18 cellular contexts compared by ENCODE assay signal in the genomic region with DNA sequence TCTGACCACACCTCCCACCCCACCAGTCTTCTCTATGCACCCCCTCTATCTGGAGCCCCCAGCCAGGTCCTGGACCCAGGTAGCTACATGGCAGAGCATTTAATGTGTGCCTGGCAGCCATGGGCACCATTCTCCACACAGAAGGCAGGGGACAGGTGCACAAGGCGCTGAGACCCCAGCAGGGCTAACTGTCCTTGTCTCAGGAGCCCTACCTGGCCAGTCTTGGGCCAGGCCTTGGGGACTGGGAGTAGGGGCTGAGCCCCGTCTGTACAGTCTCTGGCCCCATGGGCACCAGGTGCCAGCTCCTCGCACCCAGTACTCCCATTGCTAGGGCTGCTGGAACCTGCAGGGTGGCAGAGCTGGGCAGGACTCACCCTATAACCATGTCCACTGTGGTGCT. TPM values are rescaled to one million over a fixed set of nuclear protein-coding genes. Genes with fewer than 3 reads are reported as not detected.
DNase-seq lines count a peak whose midpoint lies in the region; ATAC-seq and TF ChIP-seq lines count a peak whose summit lies in the region.
"Had no signal": no experiment of that assay in that cellular context is flagged by ENCODE, and none has a peak within 500 bp of the region (broad histone marks: within the 10 kb centered on the region; RNA-seq: fewer than 3 reads in every experiment).

No MANE protein-coding gene starts in this region.

- DNase-seq in activated CD8-positive, alpha-beta T cell treated with anti-CD3 and anti-CD28 coated beads, Interleukin-2, amount 10 ng/mL, durations not matched to agents 7 days and 5 days = no peak
- DNase-seq in activated CD8-positive, alpha-beta T cell treated with anti-CD3 and anti-CD28 coated beads for 36 hours = no peak
- DNase-seq in CD8-positive, alpha-beta memory T cell = no peak
- DNase-seq in central memory CD8-positive, alpha-beta T cell (ENCODE audit: low spot score in 2 of 2) = no peak
- no peak for DNase-seq in neuronal stem cell (ENCODE audit: low spot score)
- DNase-seq in cortex of kidney (lab: John Stamatoyannopoulos, UW) = no peak
- DNase-seq in hepatic stellate cell (ENCODE audit: low spot score) = no peak
- DNase-seq in dermis blood vessel endothelial cell = no peak
- DNase-seq: CD4-positive, alpha-beta memory T cell; NCI-H1694 treated with DMSO at 0.1 percent for 48 hours; NCI-H510A treated with DMSO at 0.1 percent for 48 hours; NCI-H774; OCI-M1; SHP77 had no signal

- H3K23ac ChIP-seq in neuronal stem cell (ENCODE audit: low read depth, low read length, poor library complexity) = peak overlapping the region; percentile 18

- no peak overlapping the region for H4K91ac ChIP-seq in neuronal stem cell (ENCODE audit: low read depth, low read length, poor library complexity)

- H2BK12ac ChIP-seq in neuronal stem cell (ENCODE audit: low read length) = no peak overlapping the region

- no peak for TF ChIP-seq CTCF in activated CD8-positive, alpha-beta T cell treated with anti-CD3 and anti-CD28 coated beads for 36 hours (IDR thresholded peaks at IDR 0.05)

- H3K9ac ChIP-seq in neuronal stem cell (ENCODE audit: low read depth, low read length, poor library complexity) = no peak overlapping the region

- intact Hi-C loops in activated CD8-positive, alpha-beta T cell treated with anti-CD3 and anti-CD28 coated beads for 36 hours (cut with micrococcal nuclease) = no loop called here

- no CpG with 5 or more reads among the region's 3 CpGs for WGBS in neuronal stem cell (ENCODE audit: extremely low coverage in 2 of 2, insufficient read length in 2 of 2, insufficient replicate concordance in 1 of 2), 2 donors

- no peaks in the 10 kb centered on the region for H3K79me1 ChIP-seq in neuronal stem cell (ENCODE audit: low read depth, low read length)

- CTCF ChIA-PET in activated CD8-positive, alpha-beta T cell treated with anti-CD3 and anti-CD28 coated beads, Interleukin-2, amount 10 ng/mL, durations not matched to agents 7 days and 5 days (lab: Charles Lee) = interaction anchor here (0.9 to 9.8 kb wide), 5 partner anchors 9 to 60 kb away, joined by 3 to 102 read pairs (median 8); no protein-coding TSS in a partner anchor
- CTCF ChIA-PET in activated CD8-positive, alpha-beta T cell treated with anti-CD3 and anti-CD28 coated beads for 36 hours (lab: Charles Lee) = interaction anchor here (0.8 to 3.4 kb wide), 5 partner anchors 9 to 60 kb away, joined by 4 to 27 read pairs (median 8); no protein-coding TSS in a partner anchor
- CTCF ChIA-PET in CD8-positive, alpha-beta memory T cell (lab: Charles Lee) = interaction anchor here (1.2 to 2.4 kb wide), 2 partner anchors 10 kb away, joined by 5 to 14 read pairs; no protein-coding TSS in a partner anchor

- no peak overlapping the region for H3K4me2 ChIP-seq in neuronal stem cell (ENCODE audit: insufficient read depth, low read length, poor library complexity, severe bottlenecking)
- H3K4me2 ChIP-seq: GM23338 had no signal

- no peak overlapping the region for H3K4ac ChIP-seq in neuronal stem cell (ENCODE audit: low read length)

- peak overlapping the region; percentile 29 for H3K4me3 Mint-ChIP-seq in activated CD8-positive, alpha-beta T cell treated with anti-CD3 and anti-CD28 coated beads, Interleukin-2, amount 10 ng/mL, durations not matched to agents 7 days and 5 days
- H3K4me3 Mint-ChIP-seq in activated CD8-positive, alpha-beta T cell treated with anti-CD3 and anti-CD28 coated beads for 36 hours = no peak overlapping the region
- peak overlapping the region in 5 of 7 donors; percentile 36 to 81 (median 79) for H3K4me3 Mint-ChIP-seq in CD8-positive, alpha-beta memory T cell
- H3K4me3 Mint-ChIP-seq in central memory CD8-positive, alpha-beta T cell = peak overlapping the region; percentile 75
- H3K4me3 Mint-ChIP-seq: GM23338 had no signal

- no peaks in the 10 kb centered on the region for H3K27me3 ChIP-seq in CD8-positive, alpha-beta memory T cell (ENCODE audit: insufficient read depth, low read length, poor library complexity, severe bottlenecking)
- H3K27me3 ChIP-seq in neuronal stem cell (ENCODE audit: control insufficient read depth in 3 of 3, insufficient read depth in 3 of 3, low read depth in 1 of 3, low read length in 3 of 3) = peaks cover 0 to 27% (median 0%) of the 10 kb centered on the region in 3 experiments

- H3K4me1 ChIP-seq in CD8-positive, alpha-beta memory T cell (ENCODE audit: insufficient read depth, low read length) = no peaks in the 10 kb centered on the region
- peaks cover 2 to 4% of the 10 kb centered on the region in 2 donors for H3K4me1 ChIP-seq in neuronal stem cell (ENCODE audit: control insufficient read depth in 2 of 2, insufficient read depth in 1 of 2, low read depth in 1 of 2, low read length in 2 of 2)

- H3K18ac ChIP-seq in neuronal stem cell (ENCODE audit: low read length) = peak overlapping the region; percentile 42

- H3K14ac ChIP-seq in neuronal stem cell (ENCODE audit: low read length) = no peak overlapping the region

- no peak overlapping the region for H4K8ac ChIP-seq in neuronal stem cell (ENCODE audit: low read depth, low read length)

- no peak overlapping the region for H2BK15ac ChIP-seq in neuronal stem cell (ENCODE audit: low read length)

- no peak overlapping the region for H3K27ac ChIP-seq in CD8-positive, alpha-beta memory T cell (ENCODE audit: low read depth, low read length)
- H3K27ac ChIP-seq in neuronal stem cell (replicated peaks; ENCODE audit: low read length) = no peak overlapping the region

- no peak overlapping the region for H2BK5ac ChIP-seq in neuronal stem cell (ENCODE audit: low read length)

- peaks cover 4% of the 10 kb centered on the region for H3K36me3 Mint-ChIP-seq in activated CD8-positive, alpha-beta T cell treated with anti-CD3 and anti-CD28 coated beads, Interleukin-2, amount 10 ng/mL, durations not matched to agents 7 days and 5 days (ENCODE audit: low read depth)
- no peaks in the 10 kb centered on the region for H3K36me3 Mint-ChIP-seq in activated CD8-positive, alpha-beta T cell treated with anti-CD3 and anti-CD28 coated beads for 36 hours (ENCODE audit: low read depth)
- no peaks in the 10 kb centered on the region for H3K36me3 Mint-ChIP-seq in CD8-positive, alpha-beta memory T cell
- H3K36me3 Mint-ChIP-seq in central memory CD8-positive, alpha-beta T cell (ENCODE audit: insufficient read depth) = peaks cover 26% of the 10 kb centered on the region

- H2AFZ ChIP-seq in neuronal stem cell (ENCODE audit: low read length) = no peak overlapping the region
- H2AFZ ChIP-seq: GM23338 had no signal

- POLR2A ChIA-PET in activated CD8-positive, alpha-beta T cell treated with anti-CD3 and anti-CD28 coated beads, Interleukin-2, amount 10 ng/mL, durations not matched to agents 7 days and 5 days (lab: Charles Lee) = interaction anchor here (0.7 kb wide), 1 partner anchor 1096 kb away, joined by 3 read pairs; no protein-coding TSS in a partner anchor
- POLR2A ChIA-PET in activated CD8-positive, alpha-beta T cell treated with anti-CD3 and anti-CD28 coated beads for 36 hours (lab: Charles Lee) = interaction anchor here (0.9 kb wide), 1 partner anchor 8 kb away, joined by 3 read pairs; no protein-coding TSS in a partner anchor
- POLR2A ChIA-PET in CD8-positive, alpha-beta memory T cell (lab: Charles Lee) = no interaction called here

- H2BK120ac ChIP-seq in neuronal stem cell (ENCODE audit: low read depth, low read length) = no peak overlapping the region

- H3K4me1 Mint-ChIP-seq in activated CD8-positive, alpha-beta T cell treated with anti-CD3 and anti-CD28 coated beads, Interleukin-2, amount 10 ng/mL, durations not matched to agents 7 days and 5 days (ENCODE audit: low read depth) = peaks cover 50% of the 10 kb centered on the region
- H3K4me1 Mint-ChIP-seq in activated CD8-positive, alpha-beta T cell treated with anti-CD3 and anti-CD28 coated beads for 36 hours (ENCODE audit: low read depth) = peaks cover 11% of the 10 kb centered on the region
- peaks cover 0 to 9% (median 0%) of the 10 kb centered on the region in 3 donors for H3K4me1 Mint-ChIP-seq in CD8-positive, alpha-beta memory T cell
- H3K4me1 Mint-ChIP-seq in central memory CD8-positive, alpha-beta T cell = no peaks in the 10 kb centered on the region
- H3K4me1 Mint-ChIP-seq: CD4-positive, alpha-beta memory T cell had no signal

- no peak overlapping the region for H2AK5ac ChIP-seq in neuronal stem cell (ENCODE audit: low read depth, low read length)

- H3K27ac Mint-ChIP-seq in activated CD8-positive, alpha-beta T cell treated with anti-CD3 and anti-CD28 coated beads, Interleukin-2, amount 10 ng/mL, durations not matched to agents 7 days and 5 days = peak overlapping the region; percentile 2
- no peak overlapping the region for H3K27ac Mint-ChIP-seq in activated CD8-positive, alpha-beta T cell treated with anti-CD3 and anti-CD28 coated beads for 36 hours
- H3K27ac Mint-ChIP-seq in CD8-positive, alpha-beta memory T cell = peak overlapping the region in 2 of 8 donors; percentile 35 to 38
- H3K27ac Mint-ChIP-seq in central memory CD8-positive, alpha-beta T cell (ENCODE audit: low read depth) = peak overlapping the region; percentile 38
- H3K27ac Mint-ChIP-seq: CD4-positive, alpha-beta memory T cell; GM23338 had no signal

- H3K27me3 Mint-ChIP-seq in activated CD8-positive, alpha-beta T cell treated with anti-CD3 and anti-CD28 coated beads, Interleukin-2, amount 10 ng/mL, durations not matched to agents 7 days and 5 days (ENCODE audit: low read depth) = peaks cover under 1% of the 10 kb centered on the region
- H3K27me3 Mint-ChIP-seq in activated CD8-positive, alpha-beta T cell treated with anti-CD3 and anti-CD28 coated beads for 36 hours = no peaks in the 10 kb centered on the region
- H3K27me3 Mint-ChIP-seq in CD8-positive, alpha-beta memory T cell = peaks cover 0 to 5% of the 10 kb centered on the region in 2 donors
- H3K27me3 Mint-ChIP-seq in central memory CD8-positive, alpha-beta T cell = no peaks in the 10 kb centered on the region
- H3K27me3 Mint-ChIP-seq: CD4-positive, alpha-beta memory T cell had no signal

- H3K9me3 ChIP-seq in CD8-positive, alpha-beta memory T cell (ENCODE audit: low read length) = no peaks in the 10 kb centered on the region
- no peaks in the 10 kb centered on the region for H3K9me3 ChIP-seq in neuronal stem cell (replicated peaks in 1 of 2; ENCODE audit: control insufficient read depth in 2 of 2, insufficient read depth in 1 of 2, low read depth in 1 of 2, low read length in 2 of 2)

- ATAC-seq in activated CD8-positive, alpha-beta T cell treated with anti-CD3 and anti-CD28 coated beads, Interleukin-2, amount 10 ng/mL, durations not matched to agents 7 days and 5 days = no peak
- no peak for ATAC-seq in activated CD8-positive, alpha-beta T cell treated with anti-CD3 and anti-CD28 coated beads for 36 hours
- no peak for ATAC-seq in central memory CD8-positive, alpha-beta T cell (replicated peaks; ENCODE audit: extremely low read depth, poor library complexity, severe bottlenecking)
- ATAC-seq: GM23338, HCT116 had no signal

- no peak overlapping the region for H3K4me3 ChIP-seq in CD8-positive, alpha-beta memory T cell (ENCODE audit: low read length)
- H3K4me3 ChIP-seq in neuronal stem cell (ENCODE audit: low read length in 2 of 2) = no peak overlapping the region
- H3K4me3 ChIP-seq: GM23338 had no signal

- no peaks in the 10 kb centered on the region for H3K9me3 Mint-ChIP-seq in activated CD8-positive, alpha-beta T cell treated with anti-CD3 and anti-CD28 coated beads, Interleukin-2, amount 10 ng/mL, durations not matched to agents 7 days and 5 days (ENCODE audit: insufficient read depth)
- H3K9me3 Mint-ChIP-seq in activated CD8-positive, alpha-beta T cell treated with anti-CD3 and anti-CD28 coated beads for 36 hours = no peaks in the 10 kb centered on the region
- H3K9me3 Mint-ChIP-seq in CD8-positive, alpha-beta memory T cell = no peaks in the 10 kb centered on the region
- H3K9me3 Mint-ChIP-seq in central memory CD8-positive, alpha-beta T cell = no peaks in the 10 kb centered on the region
- H3K9me3 Mint-ChIP-seq: GM23338 had no signal

- H3K36me3 ChIP-seq in CD8-positive, alpha-beta memory T cell (ENCODE audit: insufficient read depth, low read length) = no peaks in the 10 kb centered on the region
- H3K36me3 ChIP-seq in neuronal stem cell (replicated peaks in 1 of 2; ENCODE audit: control insufficient read depth in 2 of 2, insufficient read depth in 2 of 2, low read length in 2 of 2) = no peaks in the 10 kb centered on the region

RNA-seq across cellular contexts. Expression of a gene that starts 2.9 kb away (rescaled TPM):
- total RNA-seq in activated CD8-positive, alpha-beta T cell treated with anti-CD3 and anti-CD28 coated beads, Interleukin-2, amount 10 ng/mL, durations not matched to agents 7 days and 5 days = 100 to 1,000 TPM; 136 to 143 TPM
- 10 to 100 TPM; 46.7 to 52.6 TPM for total RNA-seq in activated CD8-positive, alpha-beta T cell treated with anti-CD3 and anti-CD28 coated beads for 36 hours
- 1 to 10 TPM; 7.7 to 9.0 TPM for total RNA-seq in CD8-positive, alpha-beta memory T cell
- polyA plus RNA-seq in CD8-positive, alpha-beta memory T cell = 953 TPM
- 0.24 TPM for polyA plus RNA-seq in neuronal stem cell (2013, experiment 1 of 2)
- polyA plus RNA-seq in neuronal stem cell (2013, experiment 2 of 2) = 0.06 TPM
- not detected in 2 replicates for total RNA-seq in dermis blood vessel endothelial cell
- total RNA-seq: GM23338, RPMI7951 had no signal
- polyA plus RNA-seq: BJ, GM23338 had no signal

RNA-seq across cellular contexts. Expression of a gene that starts 29.1 kb away (rescaled TPM):
- total RNA-seq in activated CD8-positive, alpha-beta T cell treated with anti-CD3 and anti-CD28 coated beads, Interleukin-2, amount 10 ng/mL, durations not matched to agents 7 days and 5 days = not detected
- not detected for total RNA-seq in activated CD8-positive, alpha-beta T cell treated with anti-CD3 and anti-CD28 coated beads for 36 hours
- not detected for total RNA-seq in CD8-positive, alpha-beta memory T cell
- polyA plus RNA-seq in CD8-positive, alpha-beta memory T cell = not detected
- polyA plus RNA-seq in neuronal stem cell (2013, experiment 1 of 2) = not detected
- not detected for polyA plus RNA-seq in neuronal stem cell (2013, experiment 2 of 2)
- total RNA-seq in dermis blood vessel endothelial cell = not detected in 2 replicates
- total RNA-seq: CD4-positive, alpha-beta memory T cell; GM23338; RPMI7951 had no signal
- polyA plus RNA-seq: BJ; CD4-positive, alpha-beta memory T cell had no signal

RNA-seq across cellular contexts. Expression of a gene that starts 56.7 kb away (rescaled TPM):
- total RNA-seq in activated CD8-positive, alpha-beta T cell treated with anti-CD3 and anti-CD28 coated beads, Interleukin-2, amount 10 ng/mL, durations not matched to agents 7 days and 5 days = under 1 TPM; 0.11 to 0.13 TPM
- total RNA-seq in activated CD8-positive, alpha-beta T cell treated with anti-CD3 and anti-CD28 coated beads for 36 hours = not detected
- total RNA-seq in CD8-positive, alpha-beta memory T cell = not detected
- not detected for polyA plus RNA-seq in CD8-positive, alpha-beta memory T cell
- 1.8 TPM for polyA plus RNA-seq in neuronal stem cell (2013, experiment 1 of 2)
- 1.6 TPM for polyA plus RNA-seq in neuronal stem cell (2013, experiment 2 of 2)
- total RNA-seq in dermis blood vessel endothelial cell = 42.3 and 58.4 TPM in 2 replicates
- total RNA-seq: CD4-positive, alpha-beta memory T cell had no signal
- polyA plus RNA-seq: CD4-positive, alpha-beta memory T cell had no signal

Comparison
In these comparisons a context has a peak if more than half of its experiments do, and no peak if none do; other contexts are left out.
1. RNA of a gene that starts 2.9 kb away (total RNA-seq): 136 to 143 TPM in activated CD8-positive, alpha-beta T cell treated with anti-CD3 and anti-CD28 coated beads, Interleukin-2, amount 10 ng/mL, durations not matched to agents 7 days and 5 days and 46.7 to 52.6 TPM in activated CD8-positive, alpha-beta T cell treated with anti-CD3 and anti-CD28 coated beads for 36 hours; 7.7 to 9.0 TPM in CD8-positive, alpha-beta memory T cell and not detected in dermis blood vessel endothelial cell; every median in the first group is over 4 times any median in the second.
2. RNA of a gene that starts 56.7 kb away (total RNA-seq): 42.3 to 58.4 TPM in dermis blood vessel endothelial cell; 0.11 to 0.13 TPM in activated CD8-positive, alpha-beta T cell treated with anti-CD3 and anti-CD28 coated beads, Interleukin-2, amount 10 ng/mL, durations not matched to agents 7 days and 5 days, not detected in CD8-positive, alpha-beta memory T cell and not detected in activated CD8-positive, alpha-beta T cell treated with anti-CD3 and anti-CD28 coated beads for 36 hours; every median in the first group is over 10 times any median in the second.